1 cellular context compared by ENCODE assay signal in the genomic region with DNA sequence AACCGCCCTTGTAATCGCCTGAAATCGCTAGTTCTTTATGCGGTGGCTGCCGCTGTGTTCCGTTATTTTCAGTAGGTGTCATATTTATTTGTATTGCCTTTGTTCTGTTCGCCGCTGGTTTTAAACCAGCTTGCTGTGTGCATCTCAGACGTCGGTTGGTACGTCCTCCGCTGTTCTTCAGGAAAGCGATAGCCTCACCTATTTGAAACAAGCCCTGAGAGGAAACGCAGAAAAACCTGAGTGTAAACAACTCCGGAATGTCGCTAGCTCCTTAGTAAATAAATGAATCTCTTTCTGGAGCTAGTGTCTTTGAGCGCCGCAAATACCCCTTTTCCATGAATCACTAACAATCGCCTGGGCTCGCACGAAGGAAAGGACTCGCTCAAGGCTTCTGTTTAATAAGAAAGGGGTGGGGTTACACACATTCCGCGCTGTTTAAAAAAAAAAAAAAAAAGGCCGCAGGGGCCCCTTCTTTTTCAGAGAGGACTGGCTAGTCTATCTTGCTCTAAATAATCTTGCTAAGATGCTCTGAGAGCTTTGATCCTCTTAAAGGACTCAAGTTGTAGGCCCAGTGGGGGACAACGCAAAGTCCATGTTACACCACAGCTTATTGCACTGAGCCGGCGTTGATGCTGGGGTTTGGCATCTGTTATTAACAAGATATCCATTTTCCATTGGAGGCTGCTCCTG.
TF ChIP-seq lines count a peak whose summit lies in the region.

No MANE protein-coding gene starts in this region.

TF ChIP-seq in K562, 482 proteins besides CTCF, POLR2A, EP300 and RAD21:
- TF ChIP-seq, protein P1, sequence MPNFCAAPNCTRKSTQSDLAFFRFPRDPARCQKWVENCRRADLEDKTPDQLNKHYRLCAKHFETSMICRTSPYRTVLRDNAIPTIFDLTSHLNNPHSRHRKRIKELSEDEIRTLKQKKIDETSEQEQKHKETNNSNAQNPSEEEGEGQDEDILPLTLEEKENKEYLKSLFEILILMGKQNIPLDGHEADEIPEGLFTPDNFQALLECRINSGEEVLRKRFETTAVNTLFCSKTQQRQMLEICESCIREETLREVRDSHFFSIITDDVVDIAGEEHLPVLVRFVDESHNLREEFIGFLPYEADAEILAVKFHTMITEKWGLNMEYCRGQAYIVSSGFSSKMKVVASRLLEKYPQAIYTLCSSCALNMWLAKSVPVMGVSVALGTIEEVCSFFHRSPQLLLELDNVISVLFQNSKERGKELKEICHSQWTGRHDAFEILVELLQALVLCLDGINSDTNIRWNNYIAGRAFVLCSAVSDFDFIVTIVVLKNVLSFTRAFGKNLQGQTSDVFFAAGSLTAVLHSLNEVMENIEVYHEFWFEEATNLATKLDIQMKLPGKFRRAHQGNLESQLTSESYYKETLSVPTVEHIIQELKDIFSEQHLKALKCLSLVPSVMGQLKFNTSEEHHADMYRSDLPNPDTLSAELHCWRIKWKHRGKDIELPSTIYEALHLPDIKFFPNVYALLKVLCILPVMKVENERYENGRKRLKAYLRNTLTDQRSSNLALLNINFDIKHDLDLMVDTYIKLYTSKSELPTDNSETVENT (CRISPR knock-in tag; IDR thresholded peaks at IDR 0.05) = no peak
- TF ChIP-seq ZEB2 (IDR thresholded peaks at IDR 0.05) = no peak
- TF ChIP-seq CBX8 (IDR thresholded peaks at IDR 0.05; ENCODE audit: borderline replicate concordance, extremely low read depth, low read depth, low read length, poor library complexity, severe bottlenecking) = peak; percentile 92
- TF ChIP-seq ZFP36 (IDR thresholded peaks at IDR 0.05; ENCODE audit: low read depth, low read length, partially characterized antibody) = peak; percentile 3
- TF ChIP-seq HDAC2 (IDR thresholded peaks at IDR 0.05) = no peak
- TF ChIP-seq, protein P2, sequence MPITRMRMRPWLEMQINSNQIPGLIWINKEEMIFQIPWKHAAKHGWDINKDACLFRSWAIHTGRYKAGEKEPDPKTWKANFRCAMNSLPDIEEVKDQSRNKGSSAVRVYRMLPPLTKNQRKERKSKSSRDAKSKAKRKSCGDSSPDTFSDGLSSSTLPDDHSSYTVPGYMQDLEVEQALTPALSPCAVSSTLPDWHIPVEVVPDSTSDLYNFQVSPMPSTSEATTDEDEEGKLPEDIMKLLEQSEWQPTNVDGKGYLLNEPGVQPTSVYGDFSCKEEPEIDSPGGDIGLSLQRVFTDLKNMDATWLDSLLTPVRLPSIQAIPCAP (CRISPR knock-in tag; IDR thresholded peaks at IDR 0.05; ENCODE audit: borderline replicate concordance) = no peak
- no peak for TF ChIP-seq BACH1 (tag; IDR thresholded peaks at IDR 0.05)
- TF ChIP-seq, protein P3, sequence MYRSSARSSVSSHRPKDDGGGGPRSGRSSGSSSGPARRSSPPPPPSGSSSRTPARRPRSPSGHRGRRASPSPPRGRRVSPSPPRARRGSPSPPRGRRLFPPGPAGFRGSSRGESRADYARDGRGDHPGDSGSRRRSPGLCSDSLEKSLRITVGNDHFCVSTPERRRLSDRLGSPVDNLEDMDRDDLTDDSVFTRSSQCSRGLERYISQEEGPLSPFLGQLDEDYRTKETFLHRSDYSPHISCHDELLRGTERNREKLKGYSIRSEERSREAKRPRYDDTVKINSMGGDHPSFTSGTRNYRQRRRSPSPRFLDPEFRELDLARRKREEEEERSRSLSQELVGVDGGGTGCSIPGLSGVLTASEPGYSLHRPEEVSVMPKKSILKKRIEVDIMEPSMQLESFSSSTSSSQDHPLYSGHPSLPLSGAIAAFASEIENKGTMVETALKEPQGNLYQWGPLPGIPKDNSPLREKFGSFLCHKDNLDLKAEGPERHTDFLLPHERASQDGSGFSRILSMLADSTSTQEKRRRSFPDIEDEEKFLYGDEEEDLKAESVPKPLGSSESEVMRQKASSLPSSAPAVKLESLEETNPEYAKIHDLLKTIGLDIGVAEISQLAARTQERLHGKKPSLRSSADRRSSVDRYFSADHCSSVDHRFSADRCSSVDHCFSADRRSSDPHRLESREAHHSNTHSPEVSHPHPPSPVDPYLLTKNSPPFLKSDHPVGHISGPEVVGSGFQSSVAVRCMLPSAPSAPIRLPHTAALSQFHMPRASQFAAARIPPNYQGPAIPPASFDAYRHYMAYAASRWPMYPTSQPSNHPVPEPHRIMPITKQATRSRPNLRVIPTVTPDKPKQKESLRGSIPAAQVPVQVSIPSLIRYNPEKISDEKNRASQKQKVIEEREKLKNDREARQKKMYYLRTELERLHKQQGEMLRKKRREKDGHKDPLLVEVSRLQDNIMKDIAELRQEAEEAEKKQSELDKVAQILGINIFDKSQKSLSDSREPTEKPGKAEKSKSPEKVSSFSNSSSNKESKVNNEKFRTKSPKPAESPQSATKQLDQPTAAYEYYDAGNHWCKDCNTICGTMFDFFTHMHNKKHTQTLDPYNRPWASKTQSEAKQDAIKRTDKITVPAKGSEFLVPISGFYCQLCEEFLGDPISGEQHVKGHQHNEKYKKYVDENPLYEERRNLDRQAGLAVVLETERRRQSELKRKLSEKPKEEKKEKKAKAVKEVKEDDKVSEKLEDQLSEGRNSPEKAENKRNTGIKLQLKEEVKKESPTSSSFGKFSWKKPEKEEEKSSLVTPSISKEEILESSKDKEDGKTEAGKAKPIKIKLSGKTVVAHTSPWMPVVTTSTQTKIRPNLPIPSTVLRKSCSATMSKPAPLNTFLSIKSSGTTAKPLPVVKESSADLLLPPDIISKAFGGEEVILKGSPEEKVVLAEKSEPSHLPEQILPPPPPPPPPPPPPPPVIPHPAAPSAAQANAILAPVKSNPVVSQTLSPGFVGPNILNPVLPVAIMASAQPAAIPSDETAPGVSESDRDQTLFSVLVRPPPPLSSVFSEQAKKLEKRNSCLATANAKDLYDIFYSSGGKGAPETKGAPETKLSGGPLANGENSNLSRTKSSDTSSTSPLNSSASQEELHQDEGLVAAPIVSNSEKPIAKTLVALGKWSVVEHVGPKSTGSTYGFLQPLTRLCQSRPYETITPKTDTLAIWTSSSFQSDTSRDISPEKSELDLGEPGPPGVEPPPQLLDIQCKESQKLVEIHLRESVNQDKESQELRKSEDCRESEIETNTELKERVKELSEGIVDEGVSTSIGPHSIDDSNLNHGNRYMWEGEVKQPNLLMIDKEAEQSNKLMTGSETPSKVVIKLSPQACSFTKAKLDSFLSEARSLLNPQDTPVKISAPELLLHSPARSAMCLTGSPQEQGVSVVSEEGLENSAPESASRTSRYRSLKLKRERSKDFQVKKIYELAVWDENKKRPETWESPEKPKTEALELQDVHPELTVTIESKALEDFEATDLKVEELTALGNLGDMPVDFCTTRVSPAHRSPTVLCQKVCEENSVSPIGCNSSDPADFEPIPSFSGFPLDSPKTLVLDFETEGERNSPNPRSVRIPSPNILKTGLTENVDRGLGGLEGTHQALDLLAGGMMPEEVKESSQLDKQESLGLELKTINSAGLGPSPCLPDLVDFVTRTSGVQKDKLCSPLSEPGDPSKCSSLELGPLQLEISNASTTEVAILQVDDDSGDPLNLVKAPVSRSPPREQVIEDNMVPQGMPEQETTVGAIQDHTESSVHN (IDR thresholded peaks at IDR 0.05; ENCODE audit: borderline replicate concordance in 1 of 2, low read depth in 1 of 2) = 0 out of 4 replicates have a peak, but pooled peaks of 1 of the 2 experiments have one; percentile 39
- 0 out of 2 replicates have a peak, but pooled peaks have one; percentile 8 for TF ChIP-seq NFIC (IDR thresholded peaks at IDR 0.05)
- peak; percentile 68 for TF ChIP-seq CXXC5 (CRISPR knock-in tag; IDR thresholded peaks at IDR 0.05)
- TF ChIP-seq RNF2 (IDR thresholded peaks at IDR 0.05) = peak; percentile 71; the same call in 1 of the 2 replicates
- no peak for TF ChIP-seq CREM (IDR thresholded peaks at IDR 0.05; ENCODE audit: low read depth)
- TF ChIP-seq ATF7 (IDR thresholded peaks at IDR 0.05) = no peak
